Comparison of ENCODE assay signal across 15 cellular contexts in genomic region chr1:223473576-223474344, GRCh38.
DNase-seq lines count a peak whose midpoint lies in the region; ATAC-seq, FAIRE-seq and TF ChIP-seq lines count a peak whose summit lies in the region.
"Had no signal": no experiment of that assay in that cellular context is flagged by ENCODE, and none has a peak within 500 bp of the region (broad histone marks: within the 10 kb centered on the region; RNA-seq: fewer than 3 reads in every experiment).

No MANE protein-coding gene starts in this region.

- H3K27ac Mint-ChIP-seq in endodermal cell (no peak overlapping the region), osteocyte (ENCODE audit: unreplicated experiment) (no peak overlapping the region)

- H3K27me3 Mint-ChIP-seq in endodermal cell (ENCODE audit: insufficient read depth) (peaks cover 23% of the 10 kb centered on the region), osteocyte (ENCODE audit: unreplicated experiment) (no peaks in the 10 kb centered on the region)

- TF ChIP-seq POLR2A in GM12892 (IDR thresholded peaks at IDR 0.05; ENCODE audit: low read depth, low read length) = no peak

- peaks cover 22% of the 10 kb centered on the region for H3K9me3 Mint-ChIP-seq in endodermal cell
- H3K9me3 Mint-ChIP-seq in osteocyte (ENCODE audit: unreplicated experiment) = no peaks in the 10 kb centered on the region

- no peak for ATAC-seq in HG02763 (IDR thresholded peaks at IDR 0.05; ENCODE audit: unreplicated experiment)

- no peaks in the 10 kb centered on the region for H3K4me1 ChIP-seq in endodermal cell (ENCODE audit: control insufficient read depth, insufficient read depth, low read length)
- H3K4me1 ChIP-seq: HAP-1 had no signal

- DNase-seq in COLO829 (ENCODE audit: low spot score) (peak; percentile 20), NCI-H2227 (lab: John Stamatoyannopoulos, UW; ENCODE audit: unreplicated experiment) (peak; percentile 16), endodermal cell (peak; percentile 7), osteocyte (ENCODE audit: extremely low spot score, unreplicated experiment) (peak; percentile 56), GM12892 (ENCODE audit: insufficient read length) (no peak)
- DNase-seq in activated naive CD4-positive, alpha-beta T cell (lab: John Stamatoyannopoulos, UW) = no peak
- DNase-seq: 8988T; CD4-positive, CD25-positive, alpha-beta regulatory T cell; DMS79; GF-D8 had no signal

- H3K4me1 Mint-ChIP-seq in endodermal cell (peaks cover 7% of the 10 kb centered on the region), osteocyte (ENCODE audit: unreplicated experiment) (no peaks in the 10 kb centered on the region)
- H3K4me1 Mint-ChIP-seq: CD4-positive, CD25-positive, alpha-beta regulatory T cell had no signal

- FAIRE-seq in GM12892 (lab: Jason Lieb, UNC) = no peak
- FAIRE-seq: H1, HTR-8/SVneo had no signal

- no peaks in the 10 kb centered on the region for H3K27me3 ChIP-seq in endodermal cell (ENCODE audit: control insufficient read depth, insufficient read depth, low read length, poor library complexity, severe bottlenecking)
- H3K27me3 ChIP-seq: BLaER1 treated with 17β-estradiol and CSF1 and Interleukin-3, amounts not matched to agents 10 nM and 100 nM had no signal

- H3K36me3 Mint-ChIP-seq in endodermal cell (ENCODE audit: low read depth) (peaks cover 2% of the 10 kb centered on the region), osteocyte (ENCODE audit: unreplicated experiment) (no peaks in the 10 kb centered on the region)
- H3K36me3 Mint-ChIP-seq: CD4-positive, CD25-positive, alpha-beta regulatory T cell had no signal

- 90 to 97% methylated on average over 4 of the region's 4 CpGs for WGBS in endodermal cell (ENCODE audit: insufficient coverage in 1 of 2, insufficient read length in 1 of 2), 2 experiments

- no peaks in the 10 kb centered on the region for H3K9me3 ChIP-seq in endodermal cell (ENCODE audit: control insufficient read depth, low read length)
- H3K9me3 ChIP-seq: HAP-1 had no signal

- H3K9ac ChIP-seq in endodermal cell (ENCODE audit: extremely low read depth, low read length, poor library complexity, severe bottlenecking) = no peak overlapping the region
- H3K9ac ChIP-seq: BLaER1 treated with 17β-estradiol and CSF1 and Interleukin-3, amounts not matched to agents 10 nM and 100 nM had no signal

- no peaks in the 10 kb centered on the region for H3K36me3 ChIP-seq in endodermal cell (ENCODE audit: control insufficient read depth, insufficient read depth, low read length)
- H3K36me3 ChIP-seq: BLaER1 treated with 17β-estradiol and CSF1 and Interleukin-3, amounts not matched to agents 10 nM and 100 nM; HAP-1 had no signal

- no peak overlapping the region for H3K4me3 Mint-ChIP-seq in endodermal cell
- no peak overlapping the region for H3K4me3 Mint-ChIP-seq in osteocyte (ENCODE audit: unreplicated experiment)
- H3K4me3 Mint-ChIP-seq: CD4-positive, CD25-positive, alpha-beta regulatory T cell had no signal

- TF ChIP-seq CTCF in endodermal cell (conservative IDR thresholded peaks at IDR 0.05) (no peak), osteocyte (IDR thresholded peaks at IDR 0.05) (no peak)

- H3K27ac ChIP-seq in endodermal cell (ENCODE audit: low read depth, low read length) = no peak overlapping the region
- H3K27ac ChIP-seq: BLaER1 treated with 17β-estradiol and CSF1 and Interleukin-3, amounts not matched to agents 10 nM and 100 nM had no signal

- no peak overlapping the region for H3K4me3 ChIP-seq in endodermal cell (ENCODE audit: low read length)
- H3K4me3 ChIP-seq: BLaER1 treated with 17β-estradiol and CSF1 and Interleukin-3, amounts not matched to agents 10 nM and 100 nM; HAP-1 had no signal

Comparison
In these comparisons a context has a peak if more than half of its experiments do, and no peak if none do; other contexts are left out.
1. DNase-seq: peak in COLO829 (single experiment), NCI-H2227 (single experiment), endodermal cell (single experiment) and osteocyte (single experiment); none in GM12892 (single experiment) and activated naive CD4-positive, alpha-beta T cell (0 of 4).